ENCODE assay signal across 27 cellular contexts in genomic region chr11:35071722-35072121, GRCh38.
A peak's percentile ranks its signal among the peaks of the same experiment; 100 is the strongest.
DNase-seq lines count a peak whose midpoint lies in the region; ATAC-seq and TF ChIP-seq lines count a peak whose summit lies in the region.
"Had no signal": no experiment of that assay in that cellular context is flagged by ENCODE, and none has a peak within 500 bp of the region (broad histone marks: within the 10 kb centered on the region; RNA-seq: fewer than 3 reads in every experiment).

No MANE protein-coding gene starts in this region.

- peak overlapping the region; percentile 82 for H3K4me3 Mint-ChIP-seq in activated naive CD4-positive, alpha-beta T cell treated with anti-CD3 and anti-CD28 coated beads, Interleukin-2, amount 50 U/mL, for 24 hours
- H3K4me3 Mint-ChIP-seq in memory B cell: peak overlapping the region; percentile 58
- H3K4me3 Mint-ChIP-seq: CD8-positive, alpha-beta memory T cell had no signal

- intact Hi-C loops in Panc1 (cut with micrococcal nuclease; ENCODE audit: unreplicated experiment): no loop called here

- H3K36me3 ChIP-seq in Panc1 (ENCODE audit: control insufficient read depth, insufficient read depth, low read length): no peaks in the 10 kb centered on the region
- H3K36me3 ChIP-seq: SJCRH30 had no signal

- no peak for DNase-seq in activated naive CD4-positive, alpha-beta T cell treated with anti-CD3 and anti-CD28 coated beads, Interleukin-2, amount 50 U/mL, for 72 hours (ENCODE audit: low spot score in 2 of 2)
- no peak for DNase-seq in Panc1 (ENCODE audit: low read depth, low spot score)
- DNase-seq in memory B cell (ENCODE audit: low spot score in 2 of 2): no peak
- no peak for DNase-seq in erythroblast (lab: John Stamatoyannopoulos, UW)
- no peak for DNase-seq in NCI-H187 (lab: John Stamatoyannopoulos, UW)
- DNase-seq: CD8-positive, alpha-beta memory T cell; DMS 273 treated with DMSO at 0.1 percent for 48 hours; DMS79; EL; GDM1; Kasumi-1; NCI-H1105; NCI-H1436 treated with DMSO at 0.1 percent for 48 hours; NCI-H1930; NCI-H2107; NCI-H524; NCI-H774; NK-92 treated with Interleukin-12 subunit alpha and Interleukin-12 subunit beta, amount 100 ng/mL, for 24 hours; PC-3; SJCRH30 had no signal

- peaks cover 22% of the 10 kb centered on the region; the same call in 1 of the 2 replicates for H3K9me3 ChIP-seq in Panc1 (ENCODE audit: control insufficient read depth, insufficient read depth, low read depth, low read length)
- H3K9me3 ChIP-seq: SJCRH30 had no signal

- POLR2A ChIA-PET in Panc1 (lab: Charles Lee): interaction anchor here (1.4 kb wide), 1 partner anchor 68 kb away, joined by 4 read pairs; the partner anchor contains the start of gene CD44

- no peak for TF ChIP-seq POLR2A in erythroblast (IDR thresholded peaks at IDR 0.05; ENCODE audit: low read length)

- in situ Hi-C loops in Panc1 (cut with HindIII; ENCODE audit: low pct_unique_long_range_greater_than_20kb, low sequenced_read_pairs): no loop called here

- no peak for TF ChIP-seq CTCF in Panc1 (IDR thresholded peaks at IDR 0.05)

- peak overlapping the region; percentile 5; the same call in 1 of the 2 replicates for H3K27ac ChIP-seq in Panc1 (ENCODE audit: low read length)
- H3K27ac ChIP-seq: BLaER1 treated with 17β-estradiol and CSF1 and Interleukin-3, amounts not matched to agents 10 nM and 100 nM; SJCRH30 had no signal

- no peak overlapping the region for H3K4me3 ChIP-seq in Panc1 (ENCODE audit: low read depth in 2 of 2, low read length in 2 of 2)
- H3K4me3 ChIP-seq: BLaER1 treated with 17β-estradiol and CSF1 and Interleukin-3, amounts not matched to agents 10 nM and 100 nM; GM12878; SJCRH30 had no signal

- peaks cover 8% of the 10 kb centered on the region for H3K4me1 ChIP-seq in Panc1 (ENCODE audit: control insufficient read depth, insufficient read depth, low read length)
- H3K4me1 ChIP-seq: SJCRH30 had no signal

- H3K4me1 Mint-ChIP-seq in activated naive CD4-positive, alpha-beta T cell treated with anti-CD3 and anti-CD28 coated beads, Interleukin-2, amount 50 U/mL, for 24 hours: peaks cover 84% of the 10 kb centered on the region
- H3K4me1 Mint-ChIP-seq in memory B cell: peaks cover 36% of the 10 kb centered on the region

- H3K27ac Mint-ChIP-seq in activated naive CD4-positive, alpha-beta T cell treated with anti-CD3 and anti-CD28 coated beads, Interleukin-2, amount 50 U/mL, for 24 hours: peak overlapping the region; percentile 94
- H3K27ac Mint-ChIP-seq in activated naive CD4-positive, alpha-beta T cell treated with anti-CD3 and anti-CD28 coated beads, Interleukin-2, amount 50 U/mL, for 72 hours: no peak overlapping the region
- H3K27ac Mint-ChIP-seq in memory B cell: peak overlapping the region; percentile 56

- no peak for ATAC-seq in activated naive CD4-positive, alpha-beta T cell treated with anti-CD3 and anti-CD28 coated beads, Interleukin-2, amount 50 U/mL, for 72 hours
- ATAC-seq in Panc1 (no peak), memory B cell (ENCODE audit: low read depth) (no peak), GM21515 (IDR thresholded peaks at IDR 0.05; ENCODE audit: unreplicated experiment) (no peak)
- ATAC-seq: GM12878, HCT116, PC-3, Right ventricle myocardium inferior, SK-N-SH treated with all-trans-retinoic acid at 6 μM for 48 hours had no signal

- H3K36me3 Mint-ChIP-seq in activated naive CD4-positive, alpha-beta T cell treated with anti-CD3 and anti-CD28 coated beads, Interleukin-2, amount 50 U/mL, for 24 hours: peaks cover 28% of the 10 kb centered on the region
- H3K36me3 Mint-ChIP-seq in activated naive CD4-positive, alpha-beta T cell treated with anti-CD3 and anti-CD28 coated beads, Interleukin-2, amount 50 U/mL, for 72 hours: peaks cover 24 to 38% of the 10 kb centered on the region in 2 donors
- H3K36me3 Mint-ChIP-seq in memory B cell: no peaks in the 10 kb centered on the region

- CTCF ChIA-PET in Panc1 (lab: Charles Lee): no interaction called here

- no peaks in the 10 kb centered on the region for H3K27me3 Mint-ChIP-seq in activated naive CD4-positive, alpha-beta T cell treated with anti-CD3 and anti-CD28 coated beads, Interleukin-2, amount 50 U/mL, for 24 hours
- H3K27me3 Mint-ChIP-seq in memory B cell: no peaks in the 10 kb centered on the region
- H3K27me3 Mint-ChIP-seq: CD8-positive, alpha-beta memory T cell had no signal

- H3K27me3 ChIP-seq in Panc1 (ENCODE audit: control insufficient read depth, insufficient read depth, low read length): no peaks in the 10 kb centered on the region
- H3K27me3 ChIP-seq: BLaER1 treated with 17β-estradiol and CSF1 and Interleukin-3, amounts not matched to agents 10 nM and 100 nM; SJCRH30 had no signal

- no TSS peak for BruUV-seq in Panc1 (replicated peaks; lab: Mats Ljungman, UMichigan)

- H3K9me3 Mint-ChIP-seq in activated naive CD4-positive, alpha-beta T cell treated with anti-CD3 and anti-CD28 coated beads, Interleukin-2, amount 50 U/mL, for 24 hours: peaks cover 18% of the 10 kb centered on the region
- peaks cover 14 to 40% of the 10 kb centered on the region in 2 donors for H3K9me3 Mint-ChIP-seq in activated naive CD4-positive, alpha-beta T cell treated with anti-CD3 and anti-CD28 coated beads, Interleukin-2, amount 50 U/mL, for 72 hours
- H3K9me3 Mint-ChIP-seq in memory B cell: peaks cover 10% of the 10 kb centered on the region

Comparison
In these comparisons a context has a peak if more than half of its experiments do, and no peak if none do; other contexts are left out.
1. H3K27ac Mint-ChIP-seq: peak in activated naive CD4-positive, alpha-beta T cell treated with anti-CD3 and anti-CD28 coated beads, Interleukin-2, amount 50 U/mL, for 24 hours (single experiment) and memory B cell (single experiment); none in activated naive CD4-positive, alpha-beta T cell treated with anti-CD3 and anti-CD28 coated beads, Interleukin-2, amount 50 U/mL, for 72 hours (0 of 2).